Comparison of ENCODE assay signal across 28 cellular contexts in the genomic region with DNA sequence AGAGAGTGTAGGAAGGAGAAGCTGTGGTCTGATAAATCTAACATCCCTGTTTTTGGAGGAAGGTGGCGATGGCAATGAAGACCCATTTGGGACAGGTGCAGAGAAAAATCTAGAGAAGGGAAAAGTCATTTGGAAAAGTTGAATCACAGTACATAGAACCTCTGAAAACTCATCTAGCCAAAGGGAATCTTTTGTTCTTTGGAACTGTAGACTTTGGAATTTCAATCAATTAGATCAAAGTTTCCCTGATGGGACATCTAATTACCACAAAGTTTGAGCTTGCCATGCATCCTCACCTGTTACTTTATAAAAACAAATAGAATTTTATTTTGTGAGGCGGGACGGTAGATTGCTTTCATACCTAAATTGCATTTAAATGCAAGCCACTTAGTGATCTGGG.
"Had no signal": no experiment of that assay in that cellular context is flagged by ENCODE, and none has a peak within 500 bp of the region (broad histone marks: within the 10 kb centered on the region; RNA-seq: fewer than 3 reads in every experiment).

No MANE protein-coding gene starts in this region.

- FAIRE-seq: colon, endometrium, endothelial cell of umbilical vein, frontal cortex had no signal

- H3K9me3 ChIP-seq: colonic mucosa, esophagus muscularis mucosa, esophagus squamous epithelium, gastrocnemius medialis, gastroesophageal sphincter, heart left ventricle, heart right ventricle had no signal

- ATAC-seq: effector memory CD8-positive, alpha-beta T cell; esophagus mucosa; foreskin keratinocyte; gastrocnemius medialis; gastroesophageal sphincter; heart left ventricle; heart right ventricle had no signal

- H3K4me1 ChIP-seq: colonic mucosa, esophagus muscularis mucosa, esophagus squamous epithelium, foreskin keratinocyte, gastrocnemius medialis, gastroesophageal sphincter, heart left ventricle, heart right ventricle had no signal

- H3K27ac ChIP-seq: colonic mucosa, coronary artery, dorsolateral prefrontal cortex, epithelial cell of prostate, esophagus muscularis mucosa, esophagus squamous epithelium, foreskin keratinocyte, gastrocnemius medialis, gastroesophageal sphincter, heart left ventricle, heart right ventricle had no signal

- DNase-seq: colonic mucosa; cortex of kidney; dermis blood vessel endothelial cell; dorsolateral prefrontal cortex; effector CD4-positive, alpha-beta T cell; effector CD8-positive, alpha-beta T cell; effector memory CD4-positive, alpha-beta T cell; effector memory CD8-positive, alpha-beta T cell; endodermal cell; erythroblast; esophagus squamous epithelium; foreskin fibroblast; foreskin keratinocyte; foreskin melanocyte; gastrocnemius medialis; glutamatergic neuron; head of caudate nucleus; heart left ventricle; heart right ventricle had no signal

- H3K36me3 ChIP-seq: colonic mucosa, esophagus muscularis mucosa, esophagus squamous epithelium, gastrocnemius medialis, gastroesophageal sphincter, heart left ventricle, heart right ventricle had no signal

- H3K27me3 ChIP-seq: colonic mucosa, dorsolateral prefrontal cortex, esophagus muscularis mucosa, esophagus squamous epithelium, gastrocnemius medialis, gastroesophageal sphincter, heart left ventricle, heart right ventricle had no signal

- H3K4me3 ChIP-seq: colonic mucosa, coronary artery, dorsolateral prefrontal cortex, esophagus muscularis mucosa, esophagus squamous epithelium, gastrocnemius medialis, gastroesophageal sphincter, heart left ventricle, heart right ventricle had no signal
